11 cellular contexts compared by ENCODE assay signal in genomic region chr3:156728267-156728985, GRCh38. TPM values are rescaled to one million over a fixed set of nuclear protein-coding genes. Genes with fewer than 3 reads are reported as not detected.
A peak's percentile ranks its signal among the peaks of the same experiment; 100 is the strongest.
DNase-seq lines count a peak whose midpoint lies in the region; ATAC-seq and TF ChIP-seq lines count a peak whose summit lies in the region.
"Had no signal": no experiment of that assay in that cellular context is flagged by ENCODE, and none has a peak within 500 bp of the region (broad histone marks: within the 10 kb centered on the region; RNA-seq: fewer than 3 reads in every experiment).

No MANE protein-coding gene starts in this region.

- H3K4me3 Mint-ChIP-seq in progenitor cell of endocrine pancreas (ENCODE audit: low read depth): peak overlapping the region; percentile 41

- peaks cover 3% of the 10 kb centered on the region for H3K36me3 Mint-ChIP-seq in progenitor cell of endocrine pancreas (ENCODE audit: insufficient read depth)

- no peaks in the 10 kb centered on the region for H3K27me3 Mint-ChIP-seq in progenitor cell of endocrine pancreas

- H3K4me1 Mint-ChIP-seq in progenitor cell of endocrine pancreas (ENCODE audit: low read depth): peaks cover 75% of the 10 kb centered on the region

- DNase-seq in DMS 273 (lab: John Stamatoyannopoulos, UW; ENCODE audit: unreplicated experiment): peak; percentile 73
- DNase-seq in DMS 273 treated with DMSO at 0.1 percent for 48 hours (lab: John Stamatoyannopoulos, UW): no peak
- peak; percentile 56 for DNase-seq in NCI-H2107 treated with DMSO at 0.1 percent for 48 hours (lab: John Stamatoyannopoulos, UW; ENCODE audit: unreplicated experiment)
- peak; percentile 29 for DNase-seq in astrocyte of the spinal cord (ENCODE audit: low read depth, low spot score)
- DNase-seq in progenitor cell of endocrine pancreas (ENCODE audit: low spot score, unreplicated experiment): no peak
- DNase-seq in activated CD8-positive, alpha-beta memory T cell treated with anti-CD3 and anti-CD28 coated beads, Interleukin-2, amount 50 U/mL, for 4 hours: no peak
- no peak for DNase-seq in NCI-H226
- DNase-seq: aorta, DND-41 had no signal

- no peak overlapping the region for H3K4me3 ChIP-seq in astrocyte of the spinal cord (ENCODE audit: low read depth, low read length)
- H3K4me3 ChIP-seq: skin epidermis had no signal

- in situ Hi-C loops in astrocyte of the spinal cord (cut with HindIII; ENCODE audit: low sequenced_read_pairs): no loop called here

- peak overlapping the region; percentile 95 for H3K27ac Mint-ChIP-seq in progenitor cell of endocrine pancreas

- ATAC-seq in GM18517 (IDR thresholded peaks at IDR 0.05; ENCODE audit: unreplicated experiment): no peak

- TF ChIP-seq CTCF in astrocyte of the spinal cord (IDR thresholded peaks at IDR 0.05; ENCODE audit: low read depth, low read length) (no peak), progenitor cell of endocrine pancreas (IDR thresholded peaks at IDR 0.05; ENCODE audit: unreplicated experiment) (no peak)

- H3K9me3 Mint-ChIP-seq in progenitor cell of endocrine pancreas (ENCODE audit: low read depth): no peaks in the 10 kb centered on the region

RNA-seq across cellular contexts. Expression of gene TIPARP, which starts 54.0 kb away (rescaled TPM):
- 32.1 and 38.6 TPM in 2 replicates for total RNA-seq in progenitor cell of endocrine pancreas

Comparison
In these comparisons a context has a peak if more than half of its experiments do, and no peak if none do; other contexts are left out.
1. DNase-seq: peak in DMS 273 (single experiment), NCI-H2107 treated with DMSO at 0.1 percent for 48 hours (single experiment) and astrocyte of the spinal cord (single experiment); none in DMS 273 treated with DMSO at 0.1 percent for 48 hours (single experiment), progenitor cell of endocrine pancreas (single experiment), activated CD8-positive, alpha-beta memory T cell treated with anti-CD3 and anti-CD28 coated beads, Interleukin-2, amount 50 U/mL, for 4 hours (single experiment) and NCI-H226 (single experiment).